In the genomic region with DNA sequence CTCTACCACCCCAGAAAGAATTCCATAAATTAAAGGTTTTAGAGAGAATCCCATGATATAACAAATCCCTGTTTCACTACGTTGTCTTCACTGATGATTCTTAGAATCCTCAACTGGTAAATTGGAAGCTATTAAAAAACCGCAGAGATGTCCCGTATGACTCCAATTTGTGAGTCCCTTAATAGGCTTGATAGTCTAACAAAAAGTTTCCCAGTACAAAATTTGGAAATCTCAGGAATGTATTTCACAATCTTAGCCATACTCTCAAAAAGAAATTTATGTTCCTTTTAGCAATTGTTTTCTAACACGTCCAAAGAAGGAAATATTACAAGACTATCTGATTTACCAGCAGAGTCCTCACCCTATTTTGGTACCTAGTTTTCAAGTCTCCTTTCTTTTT, we compare ENCODE assay signal across 8 cellular contexts. TPM values are rescaled to one million over a fixed set of nuclear protein-coding genes. Genes with fewer than 3 reads are reported as not detected.
DNase-seq lines count a peak whose midpoint lies in the region; ATAC-seq, FAIRE-seq and TF ChIP-seq lines count a peak whose summit lies in the region.

No MANE protein-coding gene starts in this region.

- POLR2A ChIA-PET in HepG2 (lab: Yijun Ruan, JAX), result no interaction called here

- no peak for TF ChIP-seq RAD21 in HepG2 (CRISPR knock-in tag; IDR thresholded peaks at IDR 0.05)

- H3K4me3 Mint-ChIP-seq in activated naive CD8-positive, alpha-beta T cell treated with anti-CD3 and anti-CD28 coated beads, Interleukin-2, amount 50 U/mL, for 24 hours, result peak overlapping the region; percentile 95

- WGBS in HepG2 (ENCODE audit: low lambda C conversion rate), result 60% methylated on average over 4 of the region's 4 CpGs
- WGBS in right lobe of liver (ENCODE audit: insufficient coverage, low coverage, low lambda C conversion rate, missing lambda C conversion rate), result 51% methylated on average over 4 of the region's 4 CpGs
- WGBS in mesendoderm (ENCODE audit: extremely low coverage, insufficient coverage, low lambda C conversion rate), result no CpG with 5 or more reads among the region's 4 CpGs
- 6 to 8% methylated on average over 4 of the region's 4 CpGs for WGBS in aorta, 2 donors

- no peak overlapping the region for H3K4ac ChIP-seq in mesendoderm (ENCODE audit: low read depth, low read length)

- no peak overlapping the region for H3K56ac ChIP-seq in mesendoderm (ENCODE audit: low read length)

- FAIRE-seq in HepG2 (lab: Jason Lieb, UNC), result no peak

- H3K79me1 ChIP-seq in mesendoderm (ENCODE audit: low read length), result peaks cover 2% of the 10 kb centered on the region

- no peak overlapping the region for H2BK5ac ChIP-seq in mesendoderm (ENCODE audit: low read length)

- H3K4me2 ChIP-seq in HepG2 (ENCODE audit: low read depth, low read length), result no peak overlapping the region
- no peak overlapping the region for H3K4me2 ChIP-seq in mesendoderm (ENCODE audit: low read length)

- H3K4me3 ChIP-seq in HepG2 (replicated peaks in 1 of 3; ENCODE audit: insufficient read depth in 1 of 3, low read depth in 2 of 3, low read length in 3 of 3) (no peak overlapping the region), right lobe of liver (no peak overlapping the region), mesendoderm (ENCODE audit: low read length) (no peak overlapping the region), aorta (ENCODE audit: low read length in 2 of 2) (peak overlapping the region; percentile 43 to 98)

- H2BK15ac ChIP-seq in mesendoderm (replicated peaks; ENCODE audit: low read depth), result no peak overlapping the region

- H3K9me3 Mint-ChIP-seq in activated naive CD8-positive, alpha-beta T cell treated with anti-CD3 and anti-CD28 coated beads, Interleukin-2, amount 50 U/mL, for 24 hours, result no peaks in the 10 kb centered on the region

- H3K27me3 ChIP-seq in HepG2 (ENCODE audit: control insufficient read depth in 1 of 2, insufficient read depth in 2 of 2, low read length in 2 of 2), result peaks cover 0 to 12% of the 10 kb centered on the region in 2 experiments; a peak in 2 of 5 replicates
- H3K27me3 ChIP-seq in right lobe of liver, result no peaks in the 10 kb centered on the region
- no peaks in the 10 kb centered on the region for H3K27me3 ChIP-seq in mesendoderm (ENCODE audit: insufficient read depth, low read length, poor library complexity)
- no peaks in the 10 kb centered on the region for H3K27me3 ChIP-seq in aorta (ENCODE audit: control insufficient read depth in 1 of 2, insufficient read depth in 2 of 2, low read length in 1 of 2)

- no peaks in the 10 kb centered on the region for H3K27me3 Mint-ChIP-seq in activated naive CD8-positive, alpha-beta T cell treated with anti-CD3 and anti-CD28 coated beads, Interleukin-2, amount 50 U/mL, for 24 hours

- H3K79me2 ChIP-seq in HepG2 (ENCODE audit: insufficient read depth, low read length) (peaks cover 25% of the 10 kb centered on the region), mesendoderm (ENCODE audit: control insufficient read depth, insufficient read depth, low read length) (peaks cover 35% of the 10 kb centered on the region)

- peaks cover 9% of the 10 kb centered on the region for H3K36me3 Mint-ChIP-seq in activated naive CD8-positive, alpha-beta T cell treated with anti-CD3 and anti-CD28 coated beads, Interleukin-2, amount 50 U/mL, for 24 hours (ENCODE audit: low read depth)

- TF ChIP-seq CTCF in HepG2 (CRISPR knock-in tag; IDR thresholded peaks at IDR 0.05) (no peak), right lobe of liver (IDR thresholded peaks at IDR 0.05) (no peak)

- H3K27ac ChIP-seq in HepG2 (ENCODE audit: extremely low read length, insufficient read depth, low read length), result no peak overlapping the region
- no peak overlapping the region for H3K27ac ChIP-seq in right lobe of liver
- H3K27ac ChIP-seq in mesendoderm (ENCODE audit: low read depth, low read length), result no peak overlapping the region
- peak overlapping the region in 1 of 2 donors; percentile 90 for H3K27ac ChIP-seq in aorta (ENCODE audit: low read depth in 1 of 2, low read length in 2 of 2)

- DNase-seq in HepG2 (ENCODE audit: low spot score) (no peak), right lobe of liver (no peak), mesendoderm (no peak), aorta (no peak), DMS114 treated with DMSO at 0.1 percent for 48 hours (lab: John Stamatoyannopoulos, UW; ENCODE audit: unreplicated experiment) (no peak)
- DNase-seq in activated naive CD8-positive, alpha-beta T cell treated with anti-CD3 and anti-CD28 coated beads, Interleukin-2, amount 50 U/mL, for 24 hours, result no peak
- no peak for DNase-seq in activated effector memory CD4-positive, alpha-beta T cell treated with Interleukin-2 at 50 U/mL for 16 hours

- in situ Hi-C loops in HepG2 (cut with HindIII; ENCODE audit: extremely low pct_ligation_motif_present, low pct_unique_long_range_greater_than_20kb), result no loop called here

- no peaks in the 10 kb centered on the region for H3K9me3 ChIP-seq in HepG2 (ENCODE audit: low read length)
- no peaks in the 10 kb centered on the region for H3K9me3 ChIP-seq in right lobe of liver
- H3K9me3 ChIP-seq in aorta (ENCODE audit: control insufficient read depth, low read length), result no peaks in the 10 kb centered on the region

- intact Hi-C loops in HepG2 (cut with micrococcal nuclease; ENCODE audit: unreplicated experiment) (no loop called here), right lobe of liver (cut with DNase I) (no loop called here), aorta (cut with DNase I) (no loop called here)

- no peak overlapping the region for H4K8ac ChIP-seq in mesendoderm (ENCODE audit: low read depth, low read length)

- no peaks in the 10 kb centered on the region for H4K20me1 ChIP-seq in HepG2 (ENCODE audit: insufficient read depth, low read length)

- H4K5ac ChIP-seq in mesendoderm (ENCODE audit: low read length), result no peak overlapping the region

- H3K36me3 ChIP-seq in HepG2 (replicated peaks in 1 of 2; ENCODE audit: control insufficient read depth in 1 of 2, insufficient read depth in 2 of 2, low read length in 2 of 2) (no peaks in the 10 kb centered on the region), right lobe of liver (no peaks in the 10 kb centered on the region), mesendoderm (ENCODE audit: control insufficient read depth, insufficient read depth, low read length) (no peaks in the 10 kb centered on the region), aorta (ENCODE audit: control insufficient read depth in 1 of 2, insufficient read depth in 2 of 2, low read length in 1 of 2) (no peaks in the 10 kb centered on the region)

- H3K4me1 Mint-ChIP-seq in activated naive CD8-positive, alpha-beta T cell treated with anti-CD3 and anti-CD28 coated beads, Interleukin-2, amount 50 U/mL, for 24 hours, result peaks cover 64% of the 10 kb centered on the region

- H3K27ac Mint-ChIP-seq in activated naive CD8-positive, alpha-beta T cell treated with anti-CD3 and anti-CD28 coated beads, Interleukin-2, amount 50 U/mL, for 24 hours, result peak overlapping the region; percentile 97

- TF ChIP-seq POLR2A in HepG2 (IDR thresholded peaks at IDR 0.05; ENCODE audit: insufficient read depth in 1 of 2, low read depth in 2 of 2, low read length in 2 of 2), result no peak
- TF ChIP-seq POLR2A in right lobe of liver (IDR thresholded peaks at IDR 0.05), result no peak

- no peak overlapping the region for H2BK120ac ChIP-seq in mesendoderm (ENCODE audit: low read depth, low read length)

- H3K4me1 ChIP-seq in HepG2 (ENCODE audit: insufficient read depth, low read length), result peaks cover 25% of the 10 kb centered on the region
- peaks cover 0 to 24% (median 0%) of the 10 kb centered on the region in 4 donors for H3K4me1 ChIP-seq in right lobe of liver
- peaks cover under 1% of the 10 kb centered on the region for H3K4me1 ChIP-seq in mesendoderm (ENCODE audit: control insufficient read depth, low read depth, low read length)
- peaks cover 0 to 6% of the 10 kb centered on the region in 2 donors for H3K4me1 ChIP-seq in aorta (ENCODE audit: control insufficient read depth in 1 of 2, insufficient read depth in 2 of 2, low read length in 2 of 2)

- no peak overlapping the region for H2AFZ ChIP-seq in HepG2 (ENCODE audit: low read length)

- CTCF ChIA-PET in HepG2 (lab: Yijun Ruan, JAX; ENCODE audit: low intra/inter-chr PET ratio, low total read pairs), result no interaction called here

- TF ChIP-seq EP300 in HepG2 (IDR thresholded peaks at IDR 0.05; ENCODE audit: low read depth in 2 of 2, low read length in 2 of 2) (no peak), HepG2 (CRISPR knock-in tag; IDR thresholded peaks at IDR 0.05; ENCODE audit: borderline replicate concordance) (no peak)

- no peak overlapping the region for H3K18ac ChIP-seq in mesendoderm (ENCODE audit: low read length)

- ATAC-seq in HepG2, result no peak
- ATAC-seq in right lobe of liver, result no peak
- ATAC-seq in activated naive CD8-positive, alpha-beta T cell treated with anti-CD3 and anti-CD28 coated beads, Interleukin-2, amount 50 U/mL, for 24 hours, result no peak
- ATAC-seq in aorta (ENCODE audit: low FRiP score), result no peak
- no peak for ATAC-seq in GM21381 (IDR thresholded peaks at IDR 0.05; ENCODE audit: unreplicated experiment)

- no peak overlapping the region for H3K9ac ChIP-seq in HepG2 (ENCODE audit: insufficient read depth, low read depth, low read length)
- H3K9ac ChIP-seq in mesendoderm (ENCODE audit: low read length), result peak overlapping the region; percentile 9

- no peak overlapping the region for H3K23ac ChIP-seq in mesendoderm (ENCODE audit: low read length)

- BruUV-seq in HepG2 (replicated peaks; lab: Mats Ljungman, UMichigan), result no TSS peak

- H2AK5ac ChIP-seq in mesendoderm (ENCODE audit: low read length), result no peak overlapping the region

RNA-seq across cellular contexts. Expression of a gene that starts 2.5 kb away (rescaled TPM):
- 21.6 and 24.7 TPM in 2 replicates for total RNA-seq in HepG2 (2016; rRNA removed; fragmentation: Illumina TruSeq; extraction: Trizol)
- 5.7 and 7.0 TPM in 2 replicates for total RNA-seq in HepG2 (2016; cell fraction: cytosol; rRNA removed; fragmentation: Illumina TruSeq; extraction: Trizol; ENCODE audit: low read depth)
- total RNA-seq in HepG2 (2016; cell fraction: insoluble cytoplasmic fraction; rRNA removed; fragmentation: Illumina TruSeq; extraction: Trizol), result 20.1 and 24.8 TPM in 2 replicates
- total RNA-seq in HepG2 (2016; cell fraction: membrane; rRNA removed; fragmentation: Illumina TruSeq; extraction: Trizol), result 13.3 and 15.7 TPM in 2 replicates
- 19.2 and 19.9 TPM in 2 replicates for total RNA-seq in HepG2 (2016; cell fraction: nucleus; rRNA removed; fragmentation: Illumina TruSeq; extraction: Trizol)
- 17.6 and 23.0 TPM in 2 replicates for polyA plus RNA-seq in HepG2 (2011; rRNA removed)
- polyA plus RNA-seq in HepG2 (2011; cell fraction: cytosol; rRNA removed), result 10.5 and 12.4 TPM in 2 replicates
- polyA plus RNA-seq in HepG2 (2011; cell fraction: nucleus; rRNA removed), result 15.2 and 17.8 TPM in 2 replicates
- polyA plus RNA-seq in HepG2 (2012), result 11.3 and 12.6 TPM in 2 replicates
- polyA plus RNA-seq in HepG2 (2016; cell fraction: cytosol; fragmentation: Illumina TruSeq; extraction: Trizol; ENCODE audit: low read depth), result 5.5 and 6.1 TPM in 2 replicates
- polyA plus RNA-seq in HepG2 (2016; cell fraction: insoluble cytoplasmic fraction; fragmentation: Illumina TruSeq; extraction: Trizol; ENCODE audit: low read depth), result 24.3 and 25.3 TPM in 2 replicates
- polyA plus RNA-seq in HepG2 (2016; cell fraction: membrane; fragmentation: Illumina TruSeq; extraction: Trizol; ENCODE audit: low read depth), result 9.3 and 11.9 TPM in 2 replicates
- 18.5 and 18.7 TPM in 2 replicates for polyA plus RNA-seq in HepG2 (2016; cell fraction: nucleus; fragmentation: Illumina TruSeq; extraction: Trizol; ENCODE audit: insufficient read depth, low read depth)
- 13.6 and 60.4 TPM in 2 replicates for polyA minus RNA-seq in HepG2 (2011; rRNA and poly(A)+ RNA removed; ENCODE audit: low replicate concordance)
- 10.0 and 10.8 TPM in 2 replicates for polyA minus RNA-seq in HepG2 (2011; cell fraction: cytosol; rRNA and poly(A)+ RNA removed)
- polyA minus RNA-seq in HepG2 (2011; cell fraction: nucleus; rRNA and poly(A)+ RNA removed), result 21.8 and 25.9 TPM in 2 replicates
- 10 to 100 TPM in 3 of 6 experiments, 1 to 10 TPM in 3; 6.0 to 22.3 (median 12.5) TPM for total RNA-seq in right lobe of liver
- 85.9 TPM for polyA plus RNA-seq in mesendoderm (2013, experiment 1 of 2)
- 89.4 TPM for polyA plus RNA-seq in mesendoderm (2013, experiment 2 of 2)
- 100 to 1,000 TPM; 145 to 340 TPM for total RNA-seq in aorta
- 10 to 100 TPM; 73.6 to 82.6 TPM for polyA plus RNA-seq in aorta

Comparison
In these comparisons a context has a peak if more than half of its experiments do, and no peak if none do; other contexts are left out.
1. H3K4me3 ChIP-seq: peak in aorta (2 of 2); none in HepG2 (0 of 3), right lobe of liver (0 of 3) and mesendoderm (single experiment).
2. RNA of a gene that starts 2.5 kb away (total RNA-seq): 145 to 340 TPM in aorta; 5.7 to 24.8 TPM in HepG2 and 6.0 to 22.3 TPM in right lobe of liver; every median in the first group is over 4 times any median in the second.